In genomic region chr10:126014309-126014708, GRCh38 we compare ENCODE assay signal across 13 cellular contexts.
DNase-seq lines count a peak whose midpoint lies in the region; TF ChIP-seq lines count a peak whose summit lies in the region.
"Had no signal": no experiment of that assay in that cellular context is flagged by ENCODE, and none has a peak within 500 bp of the region (broad histone marks: within the 10 kb centered on the region; RNA-seq: fewer than 3 reads in every experiment).

No MANE protein-coding gene starts in this region.

- peak overlapping the region in 1 of 2 experiments; percentile 42 for H3K4ac ChIP-seq in mesenchymal stem cell (ENCODE audit: low read depth in 1 of 2, low read length in 2 of 2)

- no peak overlapping the region for H2BK120ac ChIP-seq in mesenchymal stem cell (ENCODE audit: low read depth, low read length)

- no peak overlapping the region for H3K14ac ChIP-seq in mesenchymal stem cell (ENCODE audit: low read length in 2 of 2)

- no peak overlapping the region for H3K18ac ChIP-seq in mesenchymal stem cell (ENCODE audit: low read depth in 1 of 2, low read length in 2 of 2)

- H4K20me1 ChIP-seq in MM.1S (ENCODE audit: insufficient read depth, low read length): no peaks in the 10 kb centered on the region

- H2BK5ac ChIP-seq in mesenchymal stem cell (ENCODE audit: low read depth, low read length, poor library complexity, severe bottlenecking): no peak overlapping the region

- H3K4me3 Mint-ChIP-seq in mesothelial cell of epicardium: no peak overlapping the region
- H3K4me3 Mint-ChIP-seq: activated T-cell treated with anti-CD3 and anti-CD28 coated beads, Interleukin-2, amount 50 U/mL, for 24 hours had no signal

- H2AFZ ChIP-seq in mesenchymal stem cell (ENCODE audit: low read depth, low read length): no peak overlapping the region
- no peak overlapping the region for H2AFZ ChIP-seq in MM.1S (ENCODE audit: low read length)

- H4K91ac ChIP-seq in mesenchymal stem cell (ENCODE audit: low read length): no peak overlapping the region

- WGBS in mesenchymal stem cell: 30% methylated on average over 6 of the region's 7 CpGs

- H3K36me3 ChIP-seq in mesenchymal stem cell (ENCODE audit: control insufficient read depth in 1 of 2, insufficient read depth in 2 of 2, low read depth in 1 of 2, low read length in 2 of 2) (peaks cover 6 to 93% of the 10 kb centered on the region in 2 experiments), MM.1S (replicated peaks; ENCODE audit: insufficient read depth, low read length) (no peaks in the 10 kb centered on the region)

- H3K36me3 Mint-ChIP-seq in mesothelial cell of epicardium: peaks cover 11% of the 10 kb centered on the region

- H3K27me3 ChIP-seq in mesenchymal stem cell (ENCODE audit: control insufficient read depth in 1 of 2, insufficient read depth in 1 of 2, low read length in 2 of 2): no peaks in the 10 kb centered on the region
- H3K27me3 ChIP-seq in MM.1S (replicated peaks; ENCODE audit: insufficient read depth, low read length): no peaks in the 10 kb centered on the region
- H3K27me3 ChIP-seq: body of pancreas had no signal

- H3K4me3 ChIP-seq in AG10803 (ENCODE audit: low read length) (no peak overlapping the region), astrocyte of the cerebellum (ENCODE audit: low read depth, low read length) (no peak overlapping the region), mesenchymal stem cell (ENCODE audit: insufficient read depth in 1 of 2, low read depth in 1 of 2, low read length in 2 of 2) (no peak overlapping the region), MM.1S (ENCODE audit: low read length) (no peak overlapping the region)
- H3K4me3 ChIP-seq: body of pancreas, psoas muscle had no signal

- H3K79me1 ChIP-seq in mesenchymal stem cell (replicated peaks; ENCODE audit: low read length, poor library complexity, severe bottlenecking): no peaks in the 10 kb centered on the region

- TF ChIP-seq CTCF in AG10803 (conservative IDR thresholded peaks at IDR 0.05; ENCODE audit: low read length) (no peak), astrocyte of the cerebellum (IDR thresholded peaks at IDR 0.05; ENCODE audit: low read depth, low read length, missing control alignments) (no peak), MM.1S (IDR thresholded peaks at IDR 0.05; ENCODE audit: low read length) (no peak), mesothelial cell of epicardium (IDR thresholded peaks at IDR 0.05; ENCODE audit: unreplicated experiment) (no peak)

- no peaks in the 10 kb centered on the region for H3K27me3 Mint-ChIP-seq in mesothelial cell of epicardium (ENCODE audit: low read depth)

- H3K4me1 Mint-ChIP-seq in mesothelial cell of epicardium: peaks cover 23% of the 10 kb centered on the region

- H3K79me2 ChIP-seq in MM.1S (ENCODE audit: low read length): no peaks in the 10 kb centered on the region

- peak overlapping the region; percentile 53 for H3K9ac ChIP-seq in mesenchymal stem cell (ENCODE audit: low read length)
- no peak overlapping the region for H3K9ac ChIP-seq in MM.1S (ENCODE audit: low read length)

- H3K27ac ChIP-seq in mesenchymal stem cell (ENCODE audit: low read length, poor library complexity, severe bottlenecking): peak overlapping the region; percentile 93
- H3K27ac ChIP-seq in MM.1S (ENCODE audit: low read length): no peak overlapping the region
- H3K27ac ChIP-seq: body of pancreas, psoas muscle had no signal

- H3K4me1 ChIP-seq in mesenchymal stem cell (ENCODE audit: control insufficient read depth, insufficient read depth, low read depth, low read length) (peaks cover 23% of the 10 kb centered on the region), MM.1S (ENCODE audit: low read length) (no peaks in the 10 kb centered on the region)
- H3K4me1 ChIP-seq: psoas muscle had no signal

- H3K23ac ChIP-seq in mesenchymal stem cell (ENCODE audit: low read length in 2 of 2): no peak overlapping the region

- H3K27ac Mint-ChIP-seq in mesothelial cell of epicardium: no peak overlapping the region
- H3K27ac Mint-ChIP-seq: activated T-cell treated with anti-CD3 and anti-CD28 coated beads, Interleukin-2, amount 50 U/mL, for 24 hours had no signal

- no peaks in the 10 kb centered on the region for H3K9me2 ChIP-seq in MM.1S (replicated peaks; ENCODE audit: insufficient read depth, low read length)

- H3K9me3 ChIP-seq in mesenchymal stem cell (ENCODE audit: control insufficient read depth, low read length) (peaks cover 4% of the 10 kb centered on the region), MM.1S (replicated peaks; ENCODE audit: insufficient read depth, low read length) (no peaks in the 10 kb centered on the region)
- H3K9me3 ChIP-seq: body of pancreas, psoas muscle had no signal

- H2BK12ac ChIP-seq in mesenchymal stem cell (ENCODE audit: low read length in 2 of 2): no peak overlapping the region

- in situ Hi-C loops in astrocyte of the cerebellum (cut with HindIII; ENCODE audit: low sequenced_read_pairs): no loop called here

- no peak overlapping the region for H2AK5ac ChIP-seq in mesenchymal stem cell (ENCODE audit: low read length, severe bottlenecking)

- H4K8ac ChIP-seq in mesenchymal stem cell (ENCODE audit: low read length): no peak overlapping the region

- H3F3A ChIP-seq in MM.1S (ENCODE audit: insufficient read depth, low read length): no peaks in the 10 kb centered on the region

- DNase-seq in AG10803 (ENCODE audit: low read depth) (peak; percentile 73), HCEC 1CT (peak; percentile 43), astrocyte of the cerebellum (ENCODE audit: low read depth) (peak; percentile 72), mesenchymal stem cell (peak; percentile 94), MM.1S (no peak), NCI-H1105 treated with DMSO at 0.1 percent for 48 hours (lab: John Stamatoyannopoulos, UW) (no peak), HUDEP-2 (lab: John Stamatoyannopoulos, UW; ENCODE audit: unreplicated experiment in 76 of 76) (no peak), mesothelial cell of epicardium (ENCODE audit: low spot score in 2 of 2, unreplicated experiment in 2 of 2) (no peak)
- DNase-seq: activated T-cell treated with anti-CD3 and anti-CD28 coated beads, Interleukin-2, amount 50 U/mL, for 24 hours; C1 segment of cervical spinal cord; psoas muscle; stimulated activated naive CD8-positive, alpha-beta T cell treated with anti-CD3 and anti-CD28 coated beads, Interleukin-15, Interleukin-2, amounts not matched to agents 100 U/mL and 50 U/mL, for 24 hours had no signal

- peaks cover 6% of the 10 kb centered on the region for H3K9me3 Mint-ChIP-seq in mesothelial cell of epicardium
- H3K9me3 Mint-ChIP-seq: activated T-cell treated with anti-CD3 and anti-CD28 coated beads, Interleukin-2, amount 50 U/mL, for 24 hours had no signal

- H2BK15ac ChIP-seq in mesenchymal stem cell (ENCODE audit: low read depth, poor library complexity, severe bottlenecking): no peak overlapping the region

- H3K4me2 ChIP-seq in mesenchymal stem cell (ENCODE audit: low read length, poor library complexity, severe bottlenecking) (no peak overlapping the region), MM.1S (ENCODE audit: low read depth, low read length) (no peak overlapping the region)

Comparison
In these comparisons a context has a peak if more than half of its experiments do, and no peak if none do; other contexts are left out.
1. DNase-seq: peak in AG10803 (single experiment), HCEC 1CT (single experiment), astrocyte of the cerebellum (single experiment) and mesenchymal stem cell (single experiment); none in MM.1S (single experiment), NCI-H1105 treated with DMSO at 0.1 percent for 48 hours (single experiment), HUDEP-2 (0 of 76) and mesothelial cell of epicardium (0 of 2).